ENCODE assay signal across 20 cellular contexts in genomic region chr6:126764104-126764503, GRCh38.
DNase-seq lines count a peak whose midpoint lies in the region; ATAC-seq and TF ChIP-seq lines count a peak whose summit lies in the region.
"Had no signal": no experiment of that assay in that cellular context is flagged by ENCODE, and none has a peak within 500 bp of the region (broad histone marks: within the 10 kb centered on the region; RNA-seq: fewer than 3 reads in every experiment).

No MANE protein-coding gene starts in this region.

- peak; percentile 34 for ATAC-seq in aorta (ENCODE audit: low FRiP score)
- no peak for ATAC-seq in activated T-cell treated with anti-CD3 and anti-CD28 coated beads, Interleukin-2, amount 50 U/mL, for 72 hours (replicated peaks in 1 of 2)
- ATAC-seq: GM12878 had no signal

- peak overlapping the region; percentile 51 for H3K18ac ChIP-seq in mesendoderm (ENCODE audit: low read length)

- H2BK5ac ChIP-seq in mesendoderm (ENCODE audit: low read length), result no peak overlapping the region

- no peak overlapping the region for H2BK120ac ChIP-seq in mesendoderm (ENCODE audit: low read depth, low read length)

- no peaks in the 10 kb centered on the region for H3K4me1 Mint-ChIP-seq in activated T-cell treated with anti-CD3 and anti-CD28 coated beads, Interleukin-2, amount 50 U/mL, for 72 hours (ENCODE audit: low read depth)
- H3K4me1 Mint-ChIP-seq: CD4-positive, alpha-beta memory T cell had no signal

- no CpG with 5 or more reads among the region's 4 CpGs for WGBS in mesendoderm (ENCODE audit: extremely low coverage, insufficient coverage, low lambda C conversion rate)
- WGBS in aorta, 2 donors, result 15 to 19% methylated on average over 4 of the region's 4 CpGs

- H3K4me1 ChIP-seq in HUES6 (ENCODE audit: control insufficient read depth, insufficient read depth, low read length), result no peaks in the 10 kb centered on the region
- H3K4me1 ChIP-seq in mesendoderm (ENCODE audit: control insufficient read depth, low read depth, low read length), result no peaks in the 10 kb centered on the region
- no peaks in the 10 kb centered on the region for H3K4me1 ChIP-seq in aorta (ENCODE audit: control insufficient read depth in 1 of 2, insufficient read depth in 2 of 2, low read length in 2 of 2)
- H3K4me1 ChIP-seq: Caco-2 had no signal

- no peak overlapping the region for H3K4ac ChIP-seq in mesendoderm (ENCODE audit: low read depth, low read length)

- no peak overlapping the region for H3K23ac ChIP-seq in mesendoderm (ENCODE audit: low read length)

- TF ChIP-seq CTCF in choroid plexus epithelial cell (conservative IDR thresholded peaks at IDR 0.05; ENCODE audit: low read depth, low read length) (no peak), RWPE1 (conservative IDR thresholded peaks at IDR 0.05; ENCODE audit: low read depth) (no peak), GM20000 (IDR thresholded peaks at IDR 0.05; ENCODE audit: extremely low read depth, missing control alignments) (no peak)

- H3K27me3 ChIP-seq in HUES6 (ENCODE audit: control insufficient read depth, insufficient read depth, low read length), result no peaks in the 10 kb centered on the region
- H3K27me3 ChIP-seq in mesendoderm (ENCODE audit: insufficient read depth, low read length, poor library complexity), result no peaks in the 10 kb centered on the region
- H3K27me3 ChIP-seq in aorta (ENCODE audit: control insufficient read depth in 1 of 2, insufficient read depth in 2 of 2, low read length in 1 of 2), result no peaks in the 10 kb centered on the region

- no peaks in the 10 kb centered on the region for H3K36me3 Mint-ChIP-seq in activated T-cell treated with anti-CD3 and anti-CD28 coated beads, Interleukin-2, amount 50 U/mL, for 72 hours (ENCODE audit: insufficient read depth in 2 of 2)
- H3K36me3 Mint-ChIP-seq: CD4-positive, alpha-beta memory T cell had no signal

- H3K79me2 ChIP-seq in mesendoderm (ENCODE audit: control insufficient read depth, insufficient read depth, low read length), result no peaks in the 10 kb centered on the region

- no peak overlapping the region for H3K4me3 Mint-ChIP-seq in activated T-cell treated with anti-CD3 and anti-CD28 coated beads, Interleukin-2, amount 50 U/mL, for 72 hours
- H3K4me3 Mint-ChIP-seq: CD4-positive, alpha-beta memory T cell had no signal

- H3K9ac ChIP-seq in HUES6 (ENCODE audit: low read length) (no peak overlapping the region), mesendoderm (ENCODE audit: low read length) (no peak overlapping the region)

- no peak overlapping the region for H2BK15ac ChIP-seq in mesendoderm (replicated peaks; ENCODE audit: low read depth)

- H3K9me3 ChIP-seq in HUES6 (ENCODE audit: control insufficient read depth, insufficient read depth, low read depth, low read length), result no peaks in the 10 kb centered on the region
- no peaks in the 10 kb centered on the region for H3K9me3 ChIP-seq in aorta (ENCODE audit: control insufficient read depth, low read length)
- H3K9me3 ChIP-seq: Caco-2 had no signal

- no peak overlapping the region for H4K8ac ChIP-seq in mesendoderm (ENCODE audit: low read depth, low read length)

- no peak overlapping the region for H3K4me3 ChIP-seq in HUES6 (ENCODE audit: low read depth, low read length)
- no peak overlapping the region for H3K4me3 ChIP-seq in choroid plexus epithelial cell (ENCODE audit: low read depth, low read length)
- no peak overlapping the region for H3K4me3 ChIP-seq in mesendoderm (ENCODE audit: low read length)
- H3K4me3 ChIP-seq in aorta (ENCODE audit: low read length in 2 of 2), result no peak overlapping the region
- H3K4me3 ChIP-seq: GM12878, SK-N-MC had no signal

- H3K27me3 Mint-ChIP-seq in activated T-cell treated with anti-CD3 and anti-CD28 coated beads, Interleukin-2, amount 50 U/mL, for 72 hours (ENCODE audit: low read depth), result no peaks in the 10 kb centered on the region
- H3K27me3 Mint-ChIP-seq: CD4-positive, alpha-beta memory T cell had no signal

- H3K79me1 ChIP-seq in mesendoderm (ENCODE audit: low read length), result no peaks in the 10 kb centered on the region

- H3K36me3 ChIP-seq in HUES6 (ENCODE audit: control insufficient read depth, insufficient read depth, low read length), result no peaks in the 10 kb centered on the region
- H3K36me3 ChIP-seq in mesendoderm (ENCODE audit: control insufficient read depth, insufficient read depth, low read length), result no peaks in the 10 kb centered on the region
- no peaks in the 10 kb centered on the region for H3K36me3 ChIP-seq in aorta (ENCODE audit: control insufficient read depth in 1 of 2, insufficient read depth in 2 of 2, low read length in 1 of 2)

- intact Hi-C loops in aorta (cut with DNase I), result no loop called here

- peaks cover 0 to 2% of the 10 kb centered on the region in 2 donors for H3K9me3 Mint-ChIP-seq in activated T-cell treated with anti-CD3 and anti-CD28 coated beads, Interleukin-2, amount 50 U/mL, for 72 hours

- peak overlapping the region; percentile 26; the same call in 1 of the 2 replicates for H3K27ac ChIP-seq in HUES6 (ENCODE audit: low read depth, low read length)
- H3K27ac ChIP-seq in mesendoderm (ENCODE audit: low read depth, low read length), result no peak overlapping the region
- H3K27ac ChIP-seq in aorta (ENCODE audit: low read depth in 1 of 2, low read length in 2 of 2), result no peak overlapping the region
- no peak overlapping the region for H3K27ac ChIP-seq in RWPE1
- H3K27ac ChIP-seq: HL-60, SK-N-MC had no signal

- CTCF ChIA-PET in RWPE1 (lab: Yijun Ruan, JAX), result no interaction called here

- H3K56ac ChIP-seq in mesendoderm (ENCODE audit: low read length), result no peak overlapping the region

- H2AK5ac ChIP-seq in mesendoderm (ENCODE audit: low read length), result no peak overlapping the region

- POLR2A ChIA-PET in RWPE1 (lab: Yijun Ruan, JAX; ENCODE audit: low non-redundant PET), result no interaction called here

- H4K5ac ChIP-seq in mesendoderm (ENCODE audit: low read length), result no peak overlapping the region

- DNase-seq in choroid plexus epithelial cell (ENCODE audit: low read depth), result peak; percentile 17
- no peak for DNase-seq in mesendoderm
- no peak for DNase-seq in aorta
- DNase-seq in activated T-cell treated with anti-CD3 and anti-CD28 coated beads, Interleukin-2, amount 50 U/mL, for 72 hours, result no peak
- DNase-seq in RWPE1 (ENCODE audit: low spot score), result no peak
- no peak for DNase-seq in GM20000 (ENCODE audit: low spot score)
- DNase-seq: Caco-2; CD4-positive, alpha-beta memory T cell; GDM1; NCI-H1048; NCI-H1417; NCI-H2029 treated with DMSO at 0.1 percent for 48 hours; NCI-H446 treated with DMSO at 0.1 percent for 48 hours; NCI-H526; RPMI8226; SIG-M5 had no signal

- H3K27ac Mint-ChIP-seq in activated T-cell treated with anti-CD3 and anti-CD28 coated beads, Interleukin-2, amount 50 U/mL, for 72 hours, result no peak overlapping the region
- H3K27ac Mint-ChIP-seq: CD4-positive, alpha-beta memory T cell had no signal

- H3K4me2 ChIP-seq in mesendoderm (ENCODE audit: low read length), result no peak overlapping the region
